ENCODE assay signal across 8 cellular contexts in genomic region chr10:70348228-70348850, GRCh38. TPM values are rescaled to one million over a fixed set of nuclear protein-coding genes. Genes with fewer than 3 reads are reported as not detected.
A peak's percentile ranks its signal among the peaks of the same experiment; 100 is the strongest.
DNase-seq lines count a peak whose midpoint lies in the region; ATAC-seq and TF ChIP-seq lines count a peak whose summit lies in the region.
"Had no signal": no experiment of that assay in that cellular context is flagged by ENCODE, and none has a peak within 500 bp of the region (broad histone marks: within the 10 kb centered on the region; RNA-seq: fewer than 3 reads in every experiment).

No MANE protein-coding gene starts in this region.

- no peaks in the 10 kb centered on the region for H3K36me3 Mint-ChIP-seq in activated CD4-positive, alpha-beta T cell treated with anti-CD3 and anti-CD28 coated beads, Interleukin-2, amount 10 ng/mL, durations not matched to agents 7 days and 5 days (ENCODE audit: low read depth)
- H3K36me3 Mint-ChIP-seq in stimulated activated effector memory CD8-positive, alpha-beta T cell treated with anti-CD3 and anti-CD28 coated beads, Interleukin-12 subunit alpha, Interleukin-12 subunit beta, amount 100 ng/mL, for 72 hours: no peaks in the 10 kb centered on the region

- intact Hi-C loops in heart left ventricle (cut with DNase I): loop anchor here in 3 of 10 donors (5.0 to 10.0 kb wide), 3 partner anchors 66 to 76 kb away; partner anchors contain the start of gene NPFFR1 (in 1 of the 3)

- no peak overlapping the region for H3K4me3 Mint-ChIP-seq in activated CD4-positive, alpha-beta T cell treated with anti-CD3 and anti-CD28 coated beads, Interleukin-2, amount 10 ng/mL, durations not matched to agents 7 days and 5 days
- no peak overlapping the region for H3K4me3 Mint-ChIP-seq in stimulated activated effector memory CD8-positive, alpha-beta T cell treated with anti-CD3 and anti-CD28 coated beads, Interleukin-12 subunit alpha, Interleukin-12 subunit beta, amount 100 ng/mL, for 72 hours
- H3K4me3 Mint-ChIP-seq: T-helper 1 cell treated with Interleukin-12 subunit alpha and Interleukin-12 subunit beta and Interleukin-4 antibody, amounts not matched to agents 30 μg/mL and 1 μg/mL, for 36 hours had no signal

- peak; percentile 63 for DNase-seq in GM03348 (ENCODE audit: low spot score)
- DNase-seq in HT1080 (ENCODE audit: low read depth): peak; percentile 51
- DNase-seq in activated CD4-positive, alpha-beta T cell treated with anti-CD3 and anti-CD28 coated beads, Interleukin-2, amount 10 ng/mL, durations not matched to agents 7 days and 5 days: peak; percentile 22
- DNase-seq in heart left ventricle: peak in 1 of 5 donors; percentile 29
- peak in 1 of 2 donors; percentile 76 for DNase-seq in stimulated activated effector memory CD8-positive, alpha-beta T cell treated with anti-CD3 and anti-CD28 coated beads, Interleukin-12 subunit alpha, Interleukin-12 subunit beta, amount 100 ng/mL, for 72 hours (ENCODE audit: low spot score in 2 of 2)
- no peak for DNase-seq in NCI-H2171 (lab: John Stamatoyannopoulos, UW)

- no peaks in the 10 kb centered on the region for H3K9me3 Mint-ChIP-seq in activated CD4-positive, alpha-beta T cell treated with anti-CD3 and anti-CD28 coated beads, Interleukin-2, amount 10 ng/mL, durations not matched to agents 7 days and 5 days
- H3K9me3 Mint-ChIP-seq in stimulated activated effector memory CD8-positive, alpha-beta T cell treated with anti-CD3 and anti-CD28 coated beads, Interleukin-12 subunit alpha, Interleukin-12 subunit beta, amount 100 ng/mL, for 72 hours: no peaks in the 10 kb centered on the region
- H3K9me3 Mint-ChIP-seq: T-helper 1 cell treated with Interleukin-12 subunit alpha and Interleukin-12 subunit beta and Interleukin-4 antibody, amounts not matched to agents 30 μg/mL and 1 μg/mL, for 36 hours had no signal

- H3K4me1 Mint-ChIP-seq in activated CD4-positive, alpha-beta T cell treated with anti-CD3 and anti-CD28 coated beads, Interleukin-2, amount 10 ng/mL, durations not matched to agents 7 days and 5 days: peaks cover 2% of the 10 kb centered on the region
- no peaks in the 10 kb centered on the region for H3K4me1 Mint-ChIP-seq in stimulated activated effector memory CD8-positive, alpha-beta T cell treated with anti-CD3 and anti-CD28 coated beads, Interleukin-12 subunit alpha, Interleukin-12 subunit beta, amount 100 ng/mL, for 72 hours

- no peaks in the 10 kb centered on the region for H3K9me3 ChIP-seq in heart left ventricle

- H3K27ac Mint-ChIP-seq in activated CD4-positive, alpha-beta T cell treated with anti-CD3 and anti-CD28 coated beads, Interleukin-2, amount 10 ng/mL, durations not matched to agents 7 days and 5 days: no peak overlapping the region
- H3K27ac Mint-ChIP-seq in stimulated activated effector memory CD8-positive, alpha-beta T cell treated with anti-CD3 and anti-CD28 coated beads, Interleukin-12 subunit alpha, Interleukin-12 subunit beta, amount 100 ng/mL, for 72 hours: no peak overlapping the region
- H3K27ac Mint-ChIP-seq: T-helper 1 cell treated with Interleukin-12 subunit alpha and Interleukin-12 subunit beta and Interleukin-4 antibody, amounts not matched to agents 30 μg/mL and 1 μg/mL, for 36 hours had no signal

- H3K27ac ChIP-seq in heart left ventricle: no peak overlapping the region

- TF ChIP-seq CTCF in heart left ventricle (IDR thresholded peaks at IDR 0.05): peak; percentile 29 to 65 (median 50)

- no peak overlapping the region for H3K4me3 ChIP-seq in heart left ventricle

- CTCF ChIA-PET in activated CD4-positive, alpha-beta T cell treated with anti-CD3 and anti-CD28 coated beads, Interleukin-2, amount 10 ng/mL, durations not matched to agents 7 days and 5 days (lab: Charles Lee): interaction anchor here (1.4 kb wide), 1 partner anchor 37 kb away, joined by 3 read pairs; no protein-coding TSS in a partner anchor

- no peaks in the 10 kb centered on the region for H3K27me3 Mint-ChIP-seq in activated CD4-positive, alpha-beta T cell treated with anti-CD3 and anti-CD28 coated beads, Interleukin-2, amount 10 ng/mL, durations not matched to agents 7 days and 5 days

- WGBS in heart left ventricle, 4 donors: 57 to 66% (median 61%) methylated on average over 6 of the region's 6 CpGs

- POLR2A ChIA-PET in activated CD4-positive, alpha-beta T cell treated with anti-CD3 and anti-CD28 coated beads, Interleukin-2, amount 10 ng/mL, durations not matched to agents 7 days and 5 days (lab: Charles Lee): no interaction called here

- no peak for TF ChIP-seq POLR2A in heart left ventricle (IDR thresholded peaks at IDR 0.05)

- ATAC-seq in heart left ventricle (peak in 3 of 4 donors; percentile 40 to 68 (median 67)), HG02884 (IDR thresholded peaks at IDR 0.05; ENCODE audit: unreplicated experiment) (no peak)
- ATAC-seq in stimulated activated effector memory CD8-positive, alpha-beta T cell treated with anti-CD3 and anti-CD28 coated beads, Interleukin-12 subunit alpha, Interleukin-12 subunit beta, amount 100 ng/mL, for 72 hours: peak; percentile 54

- peaks cover 0 to 23% (median 10%) of the 10 kb centered on the region in 12 donors for H3K4me1 ChIP-seq in heart left ventricle

- no peaks in the 10 kb centered on the region for H3K36me3 ChIP-seq in heart left ventricle

- no peaks in the 10 kb centered on the region for H3K27me3 ChIP-seq in heart left ventricle

RNA-seq across cellular contexts. Expression of gene LRRC20, which starts 34.1 kb away (rescaled TPM):
- total RNA-seq in HT1080 (2014; rRNA removed; shearing (Covaris generic)): 29.2 and 40.4 TPM in 2 replicates
- 8.0 and 8.4 TPM in 2 replicates for polyA plus RNA-seq in HT1080 (2015; cell fraction: cytosol; rRNA removed)
- 4.2 and 7.0 TPM in 2 replicates for polyA plus RNA-seq in HT1080 (2015; cell fraction: nucleus; rRNA removed)
- total RNA-seq in activated CD4-positive, alpha-beta T cell treated with anti-CD3 and anti-CD28 coated beads, Interleukin-2, amount 10 ng/mL, durations not matched to agents 7 days and 5 days: 10 to 100 TPM; 13.2 to 14.9 TPM
- total RNA-seq in heart left ventricle: 10 to 100 TPM; 32.7 to 92.2 (median 60.2) TPM
- 10 to 100 TPM; 24.8 to 28.4 TPM for polyA plus RNA-seq in heart left ventricle

RNA-seq across cellular contexts. Expression of gene EIF4EBP2, which starts 55.6 kb away (rescaled TPM):
- total RNA-seq in HT1080 (2014; rRNA removed; shearing (Covaris generic)): 16.2 and 24.2 TPM in 2 replicates
- polyA plus RNA-seq in HT1080 (2015; cell fraction: cytosol; rRNA removed): 22.0 and 25.8 TPM in 2 replicates
- polyA plus RNA-seq in HT1080 (2015; cell fraction: nucleus; rRNA removed): 11.0 TPM in 2 replicates
- 10 to 100 TPM; 56.1 to 68.7 TPM for total RNA-seq in activated CD4-positive, alpha-beta T cell treated with anti-CD3 and anti-CD28 coated beads, Interleukin-2, amount 10 ng/mL, durations not matched to agents 7 days and 5 days
- total RNA-seq in heart left ventricle: 100 to 1,000 TPM in 1 of 9 donors, 10 to 100 TPM in 8; 78.3 to 150 (median 89.7) TPM
- 10 to 100 TPM; 20.6 to 41.8 TPM for polyA plus RNA-seq in heart left ventricle
